ENCODE assay signal across 8 cellular contexts in the genomic region with DNA sequence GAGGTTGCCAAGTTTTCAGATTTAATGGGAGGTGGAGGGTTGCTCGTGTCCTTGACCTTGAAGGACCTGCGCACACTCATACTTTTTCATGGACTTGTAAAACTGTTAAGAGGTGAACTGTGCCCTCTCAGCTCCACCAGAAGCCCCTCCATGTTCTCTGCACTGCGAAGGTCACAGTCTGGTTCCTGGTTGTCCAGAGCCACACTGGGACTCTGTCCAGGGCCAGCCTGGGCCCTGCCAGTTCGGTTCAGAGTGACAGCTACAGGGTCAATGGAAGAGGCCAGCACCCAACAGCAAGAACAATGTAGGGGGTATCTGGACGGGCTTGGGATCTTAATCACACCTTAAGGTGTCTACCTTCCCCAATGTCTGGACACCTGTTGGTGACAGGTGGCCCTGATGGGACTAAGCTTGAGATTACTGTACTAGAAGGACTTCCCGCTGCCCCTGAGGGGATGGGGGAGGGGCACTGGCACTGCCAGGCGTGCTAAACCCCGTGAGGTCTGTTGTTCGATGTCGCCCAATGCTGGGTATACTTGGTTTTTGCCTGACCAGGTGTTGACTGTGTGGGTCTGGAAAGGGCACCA. TPM values are rescaled to one million over a fixed set of nuclear protein-coding genes. Genes with fewer than 3 reads are reported as not detected.
DNase-seq lines count a peak whose midpoint lies in the region; ATAC-seq and TF ChIP-seq lines count a peak whose summit lies in the region.

No MANE protein-coding gene starts in this region.

- H3K27ac ChIP-seq in CD4-positive, CD25-positive, alpha-beta regulatory T cell (ENCODE audit: insufficient read depth, low read length, poor library complexity, severe bottlenecking) = peak overlapping the region; percentile 82
- no peak overlapping the region for H3K27ac ChIP-seq in osteoblast (ENCODE audit: low read depth, low read length)

- H3K4me3 Mint-ChIP-seq in CD4-positive, CD25-positive, alpha-beta regulatory T cell = peak overlapping the region; percentile 80 to 94 (median 92)
- H3K4me3 Mint-ChIP-seq in activated B cell treated with CpG ODN at 0.5 μM for 24 hours = peak overlapping the region; percentile 85

- peaks cover 42% of the 10 kb centered on the region for H3K4me1 ChIP-seq in CD4-positive, CD25-positive, alpha-beta regulatory T cell (ENCODE audit: control insufficient read depth, insufficient read depth, low read length, poor library complexity, severe bottlenecking)
- H3K4me1 ChIP-seq in osteoblast (ENCODE audit: insufficient read depth, low read length) = peaks cover 3% of the 10 kb centered on the region

- H3K4me2 ChIP-seq in osteoblast (ENCODE audit: insufficient read depth, low read length) = peak overlapping the region; percentile 87

- ATAC-seq in CD4-positive, CD25-positive, alpha-beta regulatory T cell (ENCODE audit: low read depth in 2 of 2) = no peak
- ATAC-seq in activated B cell treated with CpG ODN at 0.5 μM for 24 hours (ENCODE audit: low read depth) = no peak

- peaks cover 18 to 57% (median 30%) of the 10 kb centered on the region in 4 donors for H3K4me1 Mint-ChIP-seq in CD4-positive, CD25-positive, alpha-beta regulatory T cell
- peaks cover 34% of the 10 kb centered on the region for H3K4me1 Mint-ChIP-seq in activated B cell treated with CpG ODN at 0.5 μM for 24 hours

- H4K20me1 ChIP-seq in osteoblast (ENCODE audit: insufficient read depth, low read length) = no peaks in the 10 kb centered on the region

- peak in 1 of 3 donors; percentile 1 for DNase-seq in CD4-positive, CD25-positive, alpha-beta regulatory T cell
- DNase-seq in activated B cell treated with CpG ODN at 0.5 μM for 24 hours (no peak), fibroblast of villous mesenchyme (ENCODE audit: low read depth) (no peak), osteoblast (ENCODE audit: insufficient read length, low spot score, missing footprints) (no peak), iPS-NIHi11 (ENCODE audit: low spot score) (no peak), NCI-H748 (lab: John Stamatoyannopoulos, UW; ENCODE audit: unreplicated experiment) (no peak), NCI-H526 treated with DMSO at 0.1 percent for 48 hours (lab: John Stamatoyannopoulos, UW) (no peak)
- DNase-seq in effector CD8-positive, alpha-beta T cell (lab: John Stamatoyannopoulos, UW) = no peak

- POLR2A ChIA-PET in activated B cell treated with CpG ODN at 0.5 μM for 24 hours (lab: Charles Lee) = interaction anchor here (2.1 to 2.2 kb wide), 3 partner anchors 60 to 79 kb away, joined by 18 to 21 read pairs (median 20); a partner anchor contains a TSS

- H3K9me3 ChIP-seq in CD4-positive, CD25-positive, alpha-beta regulatory T cell (ENCODE audit: control insufficient read depth in 2 of 2, low read length in 2 of 2) = no peaks in the 10 kb centered on the region
- no peaks in the 10 kb centered on the region for H3K9me3 ChIP-seq in osteoblast (ENCODE audit: low read depth, low read length)

- peak overlapping the region; percentile 96 to 99 (median 97) for H3K27ac Mint-ChIP-seq in CD4-positive, CD25-positive, alpha-beta regulatory T cell
- peak overlapping the region; percentile 85 for H3K27ac Mint-ChIP-seq in activated B cell treated with CpG ODN at 0.5 μM for 24 hours

- CTCF ChIA-PET in activated B cell treated with CpG ODN at 0.5 μM for 24 hours (lab: Charles Lee) = interaction anchor here (2.9 kb wide), 1 partner anchor 77 kb away, joined by 8 read pairs; no protein-coding TSS in a partner anchor

- H3K4me3 ChIP-seq in CD4-positive, CD25-positive, alpha-beta regulatory T cell (ENCODE audit: low read depth, low read length) = peak overlapping the region; percentile 86
- H3K4me3 ChIP-seq in fibroblast of villous mesenchyme (ENCODE audit: low read depth, low read length) = peak overlapping the region; percentile 15
- peak overlapping the region; percentile 69 for H3K4me3 ChIP-seq in osteoblast (ENCODE audit: insufficient read depth, low read length)

- peaks cover 4% of the 10 kb centered on the region for H3K27me3 ChIP-seq in CD4-positive, CD25-positive, alpha-beta regulatory T cell (ENCODE audit: control insufficient read depth, insufficient read depth, low read length)
- no peaks in the 10 kb centered on the region for H3K27me3 ChIP-seq in osteoblast (ENCODE audit: insufficient read depth, low read length)

- no peaks in the 10 kb centered on the region for H3K36me3 ChIP-seq in CD4-positive, CD25-positive, alpha-beta regulatory T cell (ENCODE audit: control insufficient read depth, insufficient read depth, low read length)
- H3K36me3 ChIP-seq in osteoblast (ENCODE audit: insufficient read depth, low read length) = no peaks in the 10 kb centered on the region

- TF ChIP-seq CTCF in activated B cell treated with CpG ODN at 0.5 μM for 24 hours (IDR thresholded peaks at IDR 0.05) = no peak
- no peak for TF ChIP-seq CTCF in fibroblast of villous mesenchyme (IDR thresholded peaks at IDR 0.05; ENCODE audit: insufficient read depth, low read depth, low read length)
- no peak for TF ChIP-seq CTCF in osteoblast (IDR thresholded peaks at IDR 0.05; ENCODE audit: extremely low read depth, low read depth, low read length)

- no peaks in the 10 kb centered on the region for H3K9me3 Mint-ChIP-seq in CD4-positive, CD25-positive, alpha-beta regulatory T cell
- no peaks in the 10 kb centered on the region for H3K9me3 Mint-ChIP-seq in activated B cell treated with CpG ODN at 0.5 μM for 24 hours

- intact Hi-C loops in activated B cell treated with CpG ODN at 0.5 μM for 24 hours (cut with micrococcal nuclease) = loop anchor here (2.0 kb wide), 1 partner anchor 231 kb away; no protein-coding TSS in a partner anchor

- H3K79me2 ChIP-seq in osteoblast (ENCODE audit: insufficient read depth, low read length) = no peaks in the 10 kb centered on the region

- no peaks in the 10 kb centered on the region for H3K27me3 Mint-ChIP-seq in CD4-positive, CD25-positive, alpha-beta regulatory T cell
- H3K27me3 Mint-ChIP-seq in activated B cell treated with CpG ODN at 0.5 μM for 24 hours = peaks cover 2% of the 10 kb centered on the region

- no peaks in the 10 kb centered on the region for H3K36me3 Mint-ChIP-seq in CD4-positive, CD25-positive, alpha-beta regulatory T cell
- no peaks in the 10 kb centered on the region for H3K36me3 Mint-ChIP-seq in activated B cell treated with CpG ODN at 0.5 μM for 24 hours (ENCODE audit: low read depth)

- H2AFZ ChIP-seq in osteoblast (ENCODE audit: low read length) = peak overlapping the region; percentile 97

RNA-seq across cellular contexts. Expression of a gene that starts 34.7 kb away (rescaled TPM):
- total RNA-seq in CD4-positive, CD25-positive, alpha-beta regulatory T cell = not detected
- polyA plus RNA-seq in CD4-positive, CD25-positive, alpha-beta regulatory T cell = under 1 TPM in 1 of 4 donors, not detected in 3; 0.05 TPM
- not detected in 2 replicates for total RNA-seq in activated B cell treated with CpG ODN at 0.5 μM for 24 hours
- under 0.01 TPM in 1 of 2 replicates, not detected in the other for total RNA-seq in fibroblast of villous mesenchyme
- not detected in 2 replicates for total RNA-seq in osteoblast

RNA-seq across cellular contexts. Expression of a gene that starts 59.8 kb away (rescaled TPM):
- 65.4 TPM for total RNA-seq in CD4-positive, CD25-positive, alpha-beta regulatory T cell
- polyA plus RNA-seq in CD4-positive, CD25-positive, alpha-beta regulatory T cell = 100 to 1,000 TPM; 139 to 169 (median 156) TPM
- total RNA-seq in activated B cell treated with CpG ODN at 0.5 μM for 24 hours (60.7 and 62.1 TPM in 2 replicates), fibroblast of villous mesenchyme (43.5 and 57.0 TPM in 2 replicates), osteoblast (48.1 and 52.2 TPM in 2 replicates)

Comparison
In these comparisons a context has a peak if more than half of its experiments do, and no peak if none do; other contexts are left out.
1. H3K4me3 ChIP-seq: peak in every context shown above with its lines; median percentile 86 in CD4-positive, CD25-positive, alpha-beta regulatory T cell; 69 in osteoblast; 15 in fibroblast of villous mesenchyme.